In genomic region chr16:23148513-23149266, GRCh38 we compare ENCODE assay signal across 8 cellular contexts.
DNase-seq lines count a peak whose midpoint lies in the region; ATAC-seq lines count a peak whose summit lies in the region.

No MANE protein-coding gene starts in this region.

- ATAC-seq in GM18502 (IDR thresholded peaks at IDR 0.05; ENCODE audit: poor library complexity, unreplicated experiment) (peak; percentile 44), HG02610 (IDR thresholded peaks at IDR 0.05; ENCODE audit: unreplicated experiment) (peak; percentile 32)

- DNase-seq in NCI-H1105 treated with DMSO at 0.1 percent for 48 hours (lab: John Stamatoyannopoulos, UW) (peak; percentile 42), medulla oblongata (ENCODE audit: extremely low spot score) (peak; percentile 47), GOT3 (lab: John Stamatoyannopoulos, UW) (no peak)
- peak; percentile 51 to 54 for DNase-seq in activated CD4-positive, alpha-beta T cell treated with anti-CD3 and anti-CD28 coated beads, Interleukin-2, amount 50 U/mL, for 48 hours
- DNase-seq in effector CD4-positive, alpha-beta T cell = peak; percentile 44
- DNase-seq in stimulated activated CD8-positive, alpha-beta memory T cell treated with anti-CD3 and anti-CD28 coated beads, Interleukin-12 subunit alpha, Interleukin-12 subunit beta, amount 100 ng/mL, for 24 hours (ENCODE audit: extremely low read depth) = peak; percentile 2
